In the genomic region with DNA sequence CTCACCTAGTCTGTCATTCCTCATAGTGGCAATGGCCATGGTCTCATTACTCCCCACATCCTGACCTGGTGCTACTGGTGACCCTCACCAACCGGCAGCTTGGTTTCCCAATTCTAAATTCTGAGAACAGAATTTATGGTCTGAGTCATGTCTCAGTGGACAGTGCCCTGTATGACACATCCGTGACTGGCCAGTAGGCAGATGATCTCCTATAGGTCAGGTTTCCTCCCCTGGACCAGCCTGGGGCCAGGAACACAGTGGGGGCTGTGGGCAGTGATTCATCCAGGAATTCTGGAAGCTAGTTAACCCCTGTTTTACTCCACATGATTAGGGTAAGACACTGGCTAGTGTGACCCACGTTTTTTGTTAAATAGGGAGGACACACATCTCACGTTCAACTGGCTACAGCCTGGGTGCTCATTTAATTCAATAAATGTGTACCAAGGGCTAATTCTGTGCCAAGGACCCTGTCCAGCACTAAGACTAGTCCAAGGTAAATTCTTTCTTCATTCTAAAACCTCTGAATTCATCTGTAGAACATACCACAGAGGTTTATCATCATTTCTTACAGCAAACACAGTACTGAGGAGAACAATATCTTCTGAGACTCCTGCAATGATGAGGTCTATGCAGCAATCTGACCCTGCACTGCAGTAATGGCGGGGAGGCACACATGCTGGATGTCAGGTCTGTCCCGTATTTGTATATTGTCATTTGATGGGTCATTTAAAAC, we compare ENCODE assay signal across 1 cellular context.
TF ChIP-seq lines count a peak whose summit lies in the region.

No MANE protein-coding gene starts in this region.

TF ChIP-seq in H1, 55 proteins besides CTCF, POLR2A, EP300 and RAD21:
- TF ChIP-seq CBX5 (IDR thresholded peaks at IDR 0.05; ENCODE audit: low read depth, low read length) = no peak
- no peak for TF ChIP-seq TBP (IDR thresholded peaks at IDR 0.05; ENCODE audit: low read depth, low read length)
- no peak for TF ChIP-seq RXRA (IDR thresholded peaks at IDR 0.05; ENCODE audit: insufficient read depth, low read depth, low read length)
- TF ChIP-seq SP4 (IDR thresholded peaks at IDR 0.05; ENCODE audit: low read length) = no peak
- TF ChIP-seq NANOG (IDR thresholded peaks at IDR 0.05; ENCODE audit: insufficient read depth, low read depth, low read length, poor library complexity, severe bottlenecking) = no peak
- TF ChIP-seq FOSL1 (IDR thresholded peaks at IDR 0.05; ENCODE audit: insufficient read depth, low read depth, low read length) = no peak
- TF ChIP-seq RBBP5 (IDR thresholded peaks at IDR 0.05; ENCODE audit: borderline replicate concordance, low read depth, low read length) = no peak
- TF ChIP-seq BRCA1 (IDR thresholded peaks at IDR 0.05; ENCODE audit: low read depth, low read length) = no peak
- TF ChIP-seq EGR1 (IDR thresholded peaks at IDR 0.05; ENCODE audit: borderline replicate concordance, low read depth, low read length) = no peak
- TF ChIP-seq PHF8 (conservative IDR thresholded peaks at IDR 0.05; ENCODE audit: low read depth, low read length) = no peak
- TF ChIP-seq POLR2AphosphoS5 (IDR thresholded peaks at IDR 0.05; ENCODE audit: low read depth, low read length) = no peak
- no peak for TF ChIP-seq TEAD4 (IDR thresholded peaks at IDR 0.05; ENCODE audit: low read depth, low read length)
- TF ChIP-seq MAX (IDR thresholded peaks at IDR 0.05) = no peak
- TF ChIP-seq NRF1 (IDR thresholded peaks at IDR 0.05; ENCODE audit: low read depth, low read length) = no peak
- TF ChIP-seq GTF2F1 (IDR thresholded peaks at IDR 0.05; ENCODE audit: borderline replicate concordance, low read depth, low read length) = no peak
- no peak for TF ChIP-seq SAP30 (IDR thresholded peaks at IDR 0.05; ENCODE audit: insufficient read depth, insufficient replicate concordance, low read length)
